28 cellular contexts compared by ENCODE assay signal in genomic region chr17:46947236-46947635, GRCh38. TPM values are rescaled to one million over a fixed set of nuclear protein-coding genes. Genes with fewer than 3 reads are reported as not detected.
"Had no signal": no experiment of that assay in that cellular context is flagged by ENCODE, and none has a peak within 500 bp of the region (broad histone marks: within the 10 kb centered on the region; RNA-seq: fewer than 3 reads in every experiment).

No MANE protein-coding gene starts in this region.

- H3K27ac ChIP-seq: breast epithelium, epithelial cell of prostate, ovary, thoracic aorta, uterus, WERI-Rb-1 had no signal

- H3K27ac Mint-ChIP-seq: activated CD8-positive, alpha-beta T cell treated with anti-CD3 and anti-CD28 coated beads for 36 hours; activated T-helper 17 cell treated with anti-CD3 and anti-CD28 coated beads, Interleukin-2, amount 50 U/mL, for 72 hours; dendritic cell treated with granulocyte-macrophage colony-stimulating factor and Interleukin-4, amounts not matched to agents 40 ng/mL and 50 ng/mL, for 4 days; natural killer cell treated with Interleukin-12 subunit alpha and Interleukin-12 subunit beta and Interleukin-15 and Interleukin-18, amount 100 ng/mL, for 72 hours; stimulated activated naive CD8-positive, alpha-beta T cell treated with anti-CD3 and anti-CD28 coated beads, Interleukin-15, Interleukin-2, amounts not matched to agents 100 ng/mL and 50 ng/mL, for 24 hours; T-helper 1 cell treated with Interleukin-12 subunit alpha and Interleukin-12 subunit beta and Interleukin-4 antibody, amounts not matched to agents 30 μg/mL and 1 μg/mL, for 36 hours had no signal

- H3K27me3 ChIP-seq: ovary, uterus had no signal

- ATAC-seq: activated CD8-positive, alpha-beta T cell treated with anti-CD3 and anti-CD28 coated beads for 36 hours; activated naive CD4-positive, alpha-beta T cell treated with anti-CD3 and anti-CD28 coated beads, Interleukin-2, amount 50 U/mL, for 72 hours; activated T-cell treated with anti-CD3 and anti-CD28 coated beads, Interleukin-2, amount 50 U/mL, for 4 hours; activated T-helper 17 cell treated with anti-CD3 and anti-CD28 coated beads, Interleukin-2, amount 50 U/mL, for 72 hours; left cardiac atrium; left ventricle myocardium superior; mucosa of descending colon; natural killer cell treated with Interleukin-12 subunit alpha and Interleukin-12 subunit beta and Interleukin-15 and Interleukin-18, amount 100 ng/mL, for 72 hours; right cardiac atrium had no signal

- DNase-seq: activated CD4-positive, alpha-beta T cell treated with anti-CD3 and anti-CD28 coated beads, Interleukin-2, amount 50 U/mL, for 1 hour; activated CD4-positive, CD25-positive, alpha-beta regulatory T cell treated with anti-CD3 and anti-CD28 coated beads, Interleukin-2, amount 50 U/mL, for 72 hours; activated CD8-positive, alpha-beta T cell treated with anti-CD3 and anti-CD28 coated beads for 36 hours; activated gamma-delta T cell treated with Interleukin-2 at 50 U/mL for 16 hours; activated T-cell treated with anti-CD3 and anti-CD28 coated beads, Interleukin-2, amount 50 U/mL, for 4 hours; effector CD4-positive, alpha-beta T cell; esophagus squamous epithelium; left cardiac atrium; left ventricle myocardium superior; mucosa of descending colon; ovary; right cardiac atrium; stimulated activated CD4-positive, alpha-beta T cell treated with anti-CD3 and anti-CD28 coated beads, Interleukin-2, amount 100 ng/mL, for 48 hours; SW 1271; T-helper 9 cell; trophoblast cell; uterus; WERI-Rb-1 had no signal

- H3K4me3 Mint-ChIP-seq: activated CD8-positive, alpha-beta T cell treated with anti-CD3 and anti-CD28 coated beads for 36 hours; activated T-cell treated with anti-CD3 and anti-CD28 coated beads, Interleukin-2, amount 50 U/mL, for 4 hours; activated T-helper 17 cell treated with anti-CD3 and anti-CD28 coated beads, Interleukin-2, amount 50 U/mL, for 72 hours; central memory CD8-positive, alpha-beta T cell; dendritic cell treated with granulocyte-macrophage colony-stimulating factor and Interleukin-4, amounts not matched to agents 40 ng/mL and 50 ng/mL, for 4 days; natural killer cell treated with Interleukin-12 subunit alpha and Interleukin-12 subunit beta and Interleukin-15 and Interleukin-18, amount 100 ng/mL, for 72 hours; stimulated activated naive CD8-positive, alpha-beta T cell treated with anti-CD3 and anti-CD28 coated beads, Interleukin-15, Interleukin-2, amounts not matched to agents 100 ng/mL and 50 ng/mL, for 24 hours; T-helper 1 cell treated with Interleukin-12 subunit alpha and Interleukin-12 subunit beta and Interleukin-4 antibody, amounts not matched to agents 30 μg/mL and 1 μg/mL, for 36 hours had no signal

- H3K9me3 Mint-ChIP-seq: activated CD8-positive, alpha-beta T cell treated with anti-CD3 and anti-CD28 coated beads for 36 hours; activated naive CD4-positive, alpha-beta T cell treated with anti-CD3 and anti-CD28 coated beads, Interleukin-2, amount 50 U/mL, for 72 hours; activated T-cell treated with anti-CD3 and anti-CD28 coated beads, Interleukin-2, amount 50 U/mL, for 4 hours; activated T-helper 17 cell treated with anti-CD3 and anti-CD28 coated beads, Interleukin-2, amount 50 U/mL, for 72 hours; central memory CD8-positive, alpha-beta T cell; dendritic cell treated with granulocyte-macrophage colony-stimulating factor and Interleukin-4, amounts not matched to agents 40 ng/mL and 50 ng/mL, for 4 days; natural killer cell treated with Interleukin-12 subunit alpha and Interleukin-12 subunit beta and Interleukin-15 and Interleukin-18, amount 100 ng/mL, for 72 hours; stimulated activated naive CD8-positive, alpha-beta T cell treated with anti-CD3 and anti-CD28 coated beads, Interleukin-15, Interleukin-2, amounts not matched to agents 100 ng/mL and 50 ng/mL, for 24 hours; T-helper 1 cell treated with Interleukin-12 subunit alpha and Interleukin-12 subunit beta and Interleukin-4 antibody, amounts not matched to agents 30 μg/mL and 1 μg/mL, for 36 hours had no signal

- H3K36me3 ChIP-seq: breast epithelium, ovary, thoracic aorta, uterus, WERI-Rb-1 had no signal

- H3K36me3 Mint-ChIP-seq: activated naive CD4-positive, alpha-beta T cell treated with anti-CD3 and anti-CD28 coated beads, Interleukin-2, amount 50 U/mL, for 72 hours; natural killer cell treated with Interleukin-12 subunit alpha and Interleukin-12 subunit beta and Interleukin-15 and Interleukin-18, amount 100 ng/mL, for 72 hours had no signal

- H3K9me3 ChIP-seq: breast epithelium, esophagus squamous epithelium, mucosa of descending colon, ovary, thoracic aorta, uterus had no signal

- H3K4me3 ChIP-seq: breast epithelium, esophagus squamous epithelium, mucosa of descending colon, ovary, thoracic aorta, uterus had no signal

RNA-seq across cellular contexts. Expression of gene RPRML, which starts 31.8 kb away (rescaled TPM):
- polyA plus RNA-seq: ovary, right cardiac atrium had no signal
